Comparison of ENCODE assay signal across 10 cellular contexts in the genomic region with DNA sequence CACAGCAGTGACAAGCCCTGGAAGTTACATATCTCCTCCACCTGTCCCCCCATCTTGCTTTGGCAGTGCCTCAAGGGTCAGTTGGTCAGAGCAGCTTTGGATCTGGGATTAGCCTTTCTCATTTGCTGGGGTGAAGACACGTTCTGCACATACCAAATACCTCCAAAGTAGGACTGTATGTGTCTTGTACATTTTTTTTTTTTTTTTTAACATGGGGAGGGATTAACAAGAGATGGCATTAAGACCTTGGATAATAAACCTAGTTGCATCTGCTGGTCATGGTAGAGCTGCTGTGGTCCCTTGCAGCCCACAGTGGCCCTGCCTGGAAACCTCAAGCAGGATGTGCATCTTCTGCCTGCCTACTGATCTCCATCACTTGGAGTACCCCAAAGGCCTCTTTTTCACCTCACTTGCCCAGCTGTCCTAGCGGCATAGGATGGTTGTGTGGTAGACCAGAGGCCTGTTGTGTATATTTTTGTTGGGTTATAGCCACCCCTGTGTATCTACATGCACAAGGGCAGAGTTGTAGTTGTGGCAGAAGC. TPM values are rescaled to one million over a fixed set of nuclear protein-coding genes. Genes with fewer than 3 reads are reported as not detected.
DNase-seq lines count a peak whose midpoint lies in the region; ATAC-seq, FAIRE-seq and TF ChIP-seq lines count a peak whose summit lies in the region.
"Had no signal": no experiment of that assay in that cellular context is flagged by ENCODE, and none has a peak within 500 bp of the region (broad histone marks: within the 10 kb centered on the region; RNA-seq: fewer than 3 reads in every experiment).

No MANE protein-coding gene starts in this region.

- intact Hi-C loops in PC-9 (cut with micrococcal nuclease; ENCODE audit: unreplicated experiment) = no loop called here
- intact Hi-C loops in psoas muscle (cut with DNase I) = loop anchor here (5.0 kb wide), 1 partner anchor 95 kb away; the partner anchor contains the start of gene RABAC1 (in 2 of the 2)

- H3K4me3 ChIP-seq in GM12875 (ENCODE audit: low read depth, low read length) = peak overlapping the region; percentile 92
- no peak overlapping the region; the same call in 1 of the 2 replicates for H3K4me3 ChIP-seq in PC-9
- peak overlapping the region; percentile 94 for H3K4me3 ChIP-seq in psoas muscle

- H3K27ac ChIP-seq in PC-9 = peak overlapping the region; percentile 96; the same call in 1 of the 2 replicates
- peak overlapping the region; percentile 93 for H3K27ac ChIP-seq in psoas muscle

- peaks cover 70% of the 10 kb centered on the region for H3F3A ChIP-seq in PC-9 (ENCODE audit: insufficient read depth, low read depth)

- no peak for TF ChIP-seq CTCF in GM12875 (IDR thresholded peaks at IDR 0.05; ENCODE audit: borderline replicate concordance, insufficient read depth, low read depth, low read length)
- no peak for TF ChIP-seq CTCF in PC-9 (conservative IDR thresholded peaks at IDR 0.05)
- no peak for TF ChIP-seq CTCF in psoas muscle (IDR thresholded peaks at IDR 0.05)

- ATAC-seq in effector memory CD8-positive, alpha-beta T cell (replicated peaks) = no peak
- no peak for ATAC-seq in psoas muscle

- POLR2A ChIA-PET in PC-9 (lab: Charles Lee; ENCODE audit: unreplicated experiment) = interaction anchor here (0.5 kb wide), 1 partner anchor 85 kb away, joined by 5 read pairs; no protein-coding TSS in a partner anchor

- H3K9me3 ChIP-seq in PC-9 (ENCODE audit: insufficient read depth, low read depth) = no peaks in the 10 kb centered on the region
- no peaks in the 10 kb centered on the region for H3K9me3 ChIP-seq in psoas muscle

- no peaks in the 10 kb centered on the region for H3K9me3 Mint-ChIP-seq in effector memory CD8-positive, alpha-beta T cell

- peaks cover 74% of the 10 kb centered on the region for H3K79me2 ChIP-seq in PC-9 (ENCODE audit: low read depth)

- BruUV-seq in PC-9 (replicated peaks; lab: Mats Ljungman, UMichigan) = no TSS peak

- no peaks in the 10 kb centered on the region for H3K27me3 Mint-ChIP-seq in effector memory CD8-positive, alpha-beta T cell

- WGBS in psoas muscle, 3 donors = 40 to 77% (median 59%) methylated on average over 2 of the region's 2 CpGs

- H3K4me3 Mint-ChIP-seq in effector memory CD8-positive, alpha-beta T cell = peak overlapping the region; percentile 81 to 89

- peak overlapping the region; percentile 96 for H3K4me2 ChIP-seq in PC-9

- peaks cover 66% of the 10 kb centered on the region for H4K20me1 ChIP-seq in PC-9 (ENCODE audit: insufficient read depth)

- peak overlapping the region in 1 of 2 donors; percentile 81 for H3K27ac Mint-ChIP-seq in effector memory CD8-positive, alpha-beta T cell

- peaks cover 73% of the 10 kb centered on the region for H3K36me3 Mint-ChIP-seq in effector memory CD8-positive, alpha-beta T cell (ENCODE audit: insufficient read depth)

- peaks cover 62% of the 10 kb centered on the region for H3K4me1 ChIP-seq in PC-9 (replicated peaks; ENCODE audit: insufficient read depth)
- H3K4me1 ChIP-seq in psoas muscle = peaks cover 22% of the 10 kb centered on the region

- peaks cover 40 to 45% of the 10 kb centered on the region in 2 donors for H3K4me1 Mint-ChIP-seq in effector memory CD8-positive, alpha-beta T cell (ENCODE audit: low read depth in 2 of 2)

- CTCF ChIA-PET in PC-9 (lab: Charles Lee) = no interaction called here

- H3K9me2 ChIP-seq in PC-9 (ENCODE audit: insufficient read depth) = no peaks in the 10 kb centered on the region

- H3K36me3 ChIP-seq in PC-9 (ENCODE audit: low read depth) (peaks cover 58% of the 10 kb centered on the region), psoas muscle (ENCODE audit: insufficient read depth in 1 of 2, low read depth in 1 of 2) (peaks cover 9 to 68% of the 10 kb centered on the region in 2 donors)

- no peak for DNase-seq in PC-9
- no peak for DNase-seq in effector memory CD8-positive, alpha-beta T cell
- DNase-seq in psoas muscle = peak in 1 of 2 donors; percentile 16
- DNase-seq in hypothalamus (lab: John Stamatoyannopoulos, UW) = no peak
- DNase-seq in GM19239 (ENCODE audit: insufficient read length, low spot score) = no peak
- DNase-seq in NCI-H2107 treated with DMSO at 0.1 percent for 48 hours (lab: John Stamatoyannopoulos, UW; ENCODE audit: unreplicated experiment) = no peak
- no peak for DNase-seq in NOMO-1 treated with DMSO at 0.1 percent for 48 hours (lab: John Stamatoyannopoulos, UW; ENCODE audit: unreplicated experiment)
- DNase-seq: NCI-H1092 had no signal

- no peak for FAIRE-seq in GM19239 (lab: Jason Lieb, UNC)

- H3K27me3 ChIP-seq in PC-9 (ENCODE audit: insufficient read depth, low read depth) (no peaks in the 10 kb centered on the region), psoas muscle (ENCODE audit: insufficient read depth in 3 of 3, low read length in 2 of 3) (no peaks in the 10 kb centered on the region)

- no peak overlapping the region for H2AFZ ChIP-seq in PC-9

RNA-seq across cellular contexts. Expression of gene RPS19, which starts 2.5 kb away (rescaled TPM):
- total RNA-seq in PC-9 (2021) (2,593 and 3,356 TPM in 2 replicates), psoas muscle (100 to 1,000 TPM; 593 to 962 (median 730) TPM)
- polyA plus RNA-seq in psoas muscle = 1,000 to 10,000 TPM; 1,218 to 2,236 (median 1,284) TPM

RNA-seq across cellular contexts. Expression of gene CD79A, which starts 14.6 kb away (rescaled TPM):
- total RNA-seq in PC-9 (2021) (0.33 and 0.59 TPM in 2 replicates), psoas muscle (1 to 10 TPM in 2 of 4 donors, under 1 TPM in 2; 0.30 to 1.4 (median 0.91) TPM)
- polyA plus RNA-seq in psoas muscle = 1 to 10 TPM in 1 of 3 donors, under 1 TPM in 2; 0.30 to 1.3 (median 0.87) TPM
- total RNA-seq: kidney epithelial cell had no signal

RNA-seq across cellular contexts. Expression of gene DMRTC2, which starts 17.7 kb away (rescaled TPM):
- total RNA-seq in PC-9 (2021) (not detected in 2 replicates), psoas muscle (not detected)
- polyA plus RNA-seq in psoas muscle = not detected
- total RNA-seq: kidney epithelial cell had no signal

RNA-seq across cellular contexts. Expression of gene LYPD4, which starts 18.0 kb away (rescaled TPM):
- total RNA-seq in PC-9 (2021) (not detected in 2 replicates), psoas muscle (not detected)
- not detected for polyA plus RNA-seq in psoas muscle
- total RNA-seq: kidney epithelial cell had no signal

RNA-seq across cellular contexts. Expression of gene ARHGEF1, which starts 20.5 kb away (rescaled TPM):
- total RNA-seq in PC-9 (2021) = 101 and 109 TPM in 2 replicates
- 10 to 100 TPM; 15.8 to 22.2 (median 21.3) TPM for total RNA-seq in psoas muscle
- 10 to 100 TPM; 20.4 to 28.0 (median 20.7) TPM for polyA plus RNA-seq in psoas muscle
